In the genomic region with DNA sequence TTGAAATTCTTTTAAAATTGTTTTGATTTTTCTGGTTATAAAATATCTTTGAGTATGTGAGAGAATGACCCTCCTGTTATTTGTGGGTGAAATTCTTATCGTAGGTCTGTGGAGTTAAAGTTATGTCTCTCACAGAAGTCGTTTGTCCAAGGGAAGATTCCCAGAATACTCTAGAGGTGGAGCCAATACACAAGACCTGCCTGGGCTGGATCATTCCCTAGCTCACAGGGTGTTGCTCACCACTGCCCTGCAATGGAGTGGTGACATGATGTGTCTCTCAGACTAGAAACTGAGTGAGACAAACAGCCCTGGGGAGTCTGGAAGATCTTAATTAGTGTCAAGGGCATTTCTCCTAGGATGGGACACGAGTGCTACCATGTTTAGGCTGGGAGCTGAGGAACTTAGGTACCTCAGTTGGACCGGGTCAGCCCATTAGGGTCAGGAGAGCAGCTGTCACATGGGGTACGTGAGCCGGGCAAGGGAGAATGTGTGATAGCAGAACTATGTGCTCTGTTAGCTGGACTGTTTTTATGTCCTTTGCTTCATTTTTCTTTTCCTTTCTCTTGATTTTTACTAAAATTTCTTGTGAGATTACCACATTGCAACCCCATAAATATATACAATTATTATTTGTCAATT, we compare ENCODE assay signal across 2 cellular contexts.
TF ChIP-seq lines count a peak whose summit lies in the region.

No MANE protein-coding gene starts in this region.

TF ChIP-seq in SK-N-SH treated with all-trans-retinoic acid at 6 μM for 48 hours, 23 proteins besides CTCF, POLR2A, EP300 and RAD21:
- TF ChIP-seq ZFP30 (CRISPR knock-in tag; IDR thresholded peaks at IDR 0.05) (no peak), ZNF8 (CRISPR knock-in tag; IDR thresholded peaks at IDR 0.05) (no peak), PPARA (CRISPR knock-in tag; IDR thresholded peaks at IDR 0.05; ENCODE audit: borderline replicate concordance) (no peak), ARNTL (CRISPR knock-in tag; IDR thresholded peaks at IDR 0.05; ENCODE audit: borderline replicate concordance, low read depth) (no peak), ZC3H10 (CRISPR knock-in tag; IDR thresholded peaks at IDR 0.05) (no peak), TCF4 (CRISPR knock-in tag; IDR thresholded peaks at IDR 0.05; ENCODE audit: borderline replicate concordance) (no peak), ZNF565 (CRISPR knock-in tag; conservative IDR thresholded peaks at IDR 0.05; ENCODE audit: low read depth) (no peak), CSDC2 (CRISPR knock-in tag; IDR thresholded peaks at IDR 0.05) (no peak), ZNF70 (CRISPR knock-in tag; IDR thresholded peaks at IDR 0.05) (no peak)

TF ChIP-seq in SK-N-SH, 30 proteins besides CTCF, POLR2A, EP300 and RAD21:
- TF ChIP-seq NFIC (IDR thresholded peaks at IDR 0.05; ENCODE audit: borderline replicate concordance) (no peak), TCF12 (IDR thresholded peaks at IDR 0.05) (no peak), ELF1 (IDR thresholded peaks at IDR 0.05) (no peak), RFX5 (IDR thresholded peaks at IDR 0.05; ENCODE audit: low read length) (no peak), RXRA (IDR thresholded peaks at IDR 0.05; ENCODE audit: borderline replicate concordance, low read depth) (no peak), USF1 (IDR thresholded peaks at IDR 0.05; ENCODE audit: borderline replicate concordance, low read depth) (no peak), IRF3 (IDR thresholded peaks at IDR 0.05; ENCODE audit: low read depth, low read length) (no peak), GATA2 (CRISPR knock-in tag; IDR thresholded peaks at IDR 0.05) (no peak), GABPA (IDR thresholded peaks at IDR 0.05; ENCODE audit: low read depth) (no peak), MEF2A (IDR thresholded peaks at IDR 0.05; ENCODE audit: borderline replicate concordance, low read depth) (no peak), TAF1 (IDR thresholded peaks at IDR 0.05; ENCODE audit: borderline replicate concordance, low read depth, low read length) (no peak), FOXM1 (IDR thresholded peaks at IDR 0.05; ENCODE audit: low read depth) (no peak), MXI1 (IDR thresholded peaks at IDR 0.05; ENCODE audit: low read depth, low read length) (no peak), SIN3A (IDR thresholded peaks at IDR 0.05; ENCODE audit: borderline replicate concordance, low read depth, low read length) (no peak), USF2 (IDR thresholded peaks at IDR 0.05; ENCODE audit: borderline replicate concordance, low read depth, low read length) (no peak)
- TF ChIP-seq, protein P1, sequence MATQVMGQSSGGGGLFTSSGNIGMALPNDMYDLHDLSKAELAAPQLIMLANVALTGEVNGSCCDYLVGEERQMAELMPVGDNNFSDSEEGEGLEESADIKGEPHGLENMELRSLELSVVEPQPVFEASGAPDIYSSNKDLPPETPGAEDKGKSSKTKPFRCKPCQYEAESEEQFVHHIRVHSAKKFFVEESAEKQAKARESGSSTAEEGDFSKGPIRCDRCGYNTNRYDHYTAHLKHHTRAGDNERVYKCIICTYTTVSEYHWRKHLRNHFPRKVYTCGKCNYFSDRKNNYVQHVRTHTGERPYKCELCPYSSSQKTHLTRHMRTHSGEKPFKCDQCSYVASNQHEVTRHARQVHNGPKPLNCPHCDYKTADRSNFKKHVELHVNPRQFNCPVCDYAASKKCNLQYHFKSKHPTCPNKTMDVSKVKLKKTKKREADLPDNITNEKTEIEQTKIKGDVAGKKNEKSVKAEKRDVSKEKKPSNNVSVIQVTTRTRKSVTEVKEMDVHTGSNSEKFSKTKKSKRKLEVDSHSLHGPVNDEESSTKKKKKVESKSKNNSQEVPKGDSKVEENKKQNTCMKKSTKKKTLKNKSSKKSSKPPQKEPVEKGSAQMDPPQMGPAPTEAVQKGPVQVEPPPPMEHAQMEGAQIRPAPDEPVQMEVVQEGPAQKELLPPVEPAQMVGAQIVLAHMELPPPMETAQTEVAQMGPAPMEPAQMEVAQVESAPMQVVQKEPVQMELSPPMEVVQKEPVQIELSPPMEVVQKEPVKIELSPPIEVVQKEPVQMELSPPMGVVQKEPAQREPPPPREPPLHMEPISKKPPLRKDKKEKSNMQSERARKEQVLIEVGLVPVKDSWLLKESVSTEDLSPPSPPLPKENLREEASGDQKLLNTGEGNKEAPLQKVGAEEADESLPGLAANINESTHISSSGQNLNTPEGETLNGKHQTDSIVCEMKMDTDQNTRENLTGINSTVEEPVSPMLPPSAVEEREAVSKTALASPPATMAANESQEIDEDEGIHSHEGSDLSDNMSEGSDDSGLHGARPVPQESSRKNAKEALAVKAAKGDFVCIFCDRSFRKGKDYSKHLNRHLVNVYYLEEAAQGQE (IDR thresholded peaks at IDR 0.05; ENCODE audit: low read depth, low read length), result no peak
